8 cellular contexts compared by ENCODE assay signal in the genomic region with DNA sequence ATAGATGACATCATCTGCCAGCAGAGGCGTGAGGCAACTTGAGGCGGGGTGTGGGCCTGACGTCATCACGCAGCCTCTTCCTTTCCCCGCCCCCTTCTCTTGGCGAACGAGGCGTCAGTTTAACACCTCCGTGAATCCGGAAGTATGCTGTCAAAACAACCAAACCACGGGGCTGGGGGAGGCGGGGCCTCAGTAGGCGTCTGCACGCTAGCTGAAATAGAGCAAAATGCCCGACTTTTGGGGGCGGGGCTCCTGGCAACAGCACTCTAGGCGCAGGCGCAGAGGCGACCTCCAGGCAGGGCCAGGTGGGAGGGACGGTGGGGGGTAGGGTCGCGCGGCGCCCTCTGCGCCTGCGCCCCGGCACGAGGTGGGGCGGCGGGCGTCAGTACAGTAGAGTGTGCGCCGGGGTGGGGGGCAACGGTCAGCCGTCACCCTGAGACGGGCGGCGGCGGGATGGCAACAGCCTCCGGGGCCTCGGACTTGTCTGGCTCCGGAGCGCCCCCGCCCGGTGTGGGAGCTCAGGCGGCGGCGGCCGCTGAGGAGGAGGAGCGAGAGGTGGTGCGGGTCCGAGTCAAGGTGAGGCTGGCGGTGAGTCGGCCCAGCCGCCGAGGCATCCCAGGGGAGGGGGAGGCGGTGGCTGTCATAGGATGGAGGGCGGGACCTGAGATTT. TPM values are rescaled to one million over a fixed set of nuclear protein-coding genes. Genes with fewer than 3 reads are reported as not detected.
A peak's percentile ranks its signal among the peaks of the same experiment; 100 is the strongest.
DNase-seq lines count a peak whose midpoint lies in the region; ATAC-seq, FAIRE-seq and TF ChIP-seq lines count a peak whose summit lies in the region.

A gene with protein sequence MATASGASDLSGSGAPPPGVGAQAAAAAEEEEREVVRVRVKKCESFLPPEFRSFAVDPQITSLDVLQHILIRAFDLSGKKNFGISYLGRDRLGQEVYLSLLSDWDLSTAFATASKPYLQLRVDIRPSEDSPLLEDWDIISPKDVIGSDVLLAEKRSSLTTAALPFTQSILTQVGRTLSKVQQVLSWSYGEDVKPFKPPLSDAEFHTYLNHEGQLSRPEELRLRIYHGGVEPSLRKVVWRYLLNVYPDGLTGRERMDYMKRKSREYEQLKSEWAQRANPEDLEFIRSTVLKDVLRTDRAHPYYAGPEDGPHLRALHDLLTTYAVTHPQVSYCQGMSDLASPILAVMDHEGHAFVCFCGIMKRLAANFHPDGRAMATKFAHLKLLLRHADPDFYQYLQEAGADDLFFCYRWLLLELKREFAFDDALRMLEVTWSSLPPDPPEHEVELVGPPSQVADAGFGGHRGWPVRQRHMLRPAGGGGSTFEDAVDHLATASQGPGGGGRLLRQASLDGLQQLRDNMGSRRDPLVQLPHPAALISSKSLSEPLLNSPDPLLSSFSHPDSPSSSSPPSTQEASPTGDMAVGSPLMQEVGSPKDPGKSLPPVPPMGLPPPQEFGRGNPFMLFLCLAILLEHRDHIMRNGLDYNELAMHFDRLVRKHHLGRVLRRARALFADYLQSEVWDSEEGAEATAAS (plus strand): TSS at position 370 of the 670 bp plus-strand sequence. CDS start 84 bp downstream, at position 454.

- H3K36me3 ChIP-seq in left ventricle myocardium inferior (peaks cover 9% of the 10 kb centered on the region), prostate gland (no peaks in the 10 kb centered on the region), urinary bladder (ENCODE audit: insufficient read depth) (no peaks in the 10 kb centered on the region)

- no peaks in the 10 kb centered on the region for H3K27me3 ChIP-seq in left ventricle myocardium inferior (ENCODE audit: low read depth)
- no peaks in the 10 kb centered on the region for H3K27me3 ChIP-seq in prostate gland (replicated peaks; ENCODE audit: insufficient read depth)

- H3K9me3 ChIP-seq in T-helper 17 cell (ENCODE audit: control insufficient read depth, low read length, poor library complexity, severe bottlenecking) (no peaks in the 10 kb centered on the region), left ventricle myocardium inferior (replicated peaks) (no peaks in the 10 kb centered on the region), prostate gland (no peaks in the 10 kb centered on the region)

- H3K4me1 ChIP-seq in left ventricle myocardium inferior (peaks cover 11% of the 10 kb centered on the region), prostate gland (replicated peaks) (no peaks in the 10 kb centered on the region), urinary bladder (ENCODE audit: insufficient read depth) (no peaks in the 10 kb centered on the region)

- peak; percentile 69 for DNase-seq in GM12892 (ENCODE audit: insufficient read length)
- DNase-seq in NCI-H1694 (lab: John Stamatoyannopoulos, UW) = peak; percentile 96
- DNase-seq in T-helper 17 cell = peak; percentile 89 to 95 (median 93)
- peak; percentile 96 for DNase-seq in left ventricle myocardium inferior
- DNase-seq in prostate gland (ENCODE audit: low spot score) = peak; percentile 92

- no peaks in the 10 kb centered on the region for H3K27me3 Mint-ChIP-seq in T-helper 17 cell

- H3K4me3 ChIP-seq in left ventricle myocardium inferior (peak within 1 kb of the TSS; percentile 79), prostate gland (peak within 1 kb of the TSS; percentile 51 to 59), urinary bladder (ENCODE audit: low read depth, low read length) (peak within 1 kb of the TSS; percentile 60)

- FAIRE-seq in GM12892 (lab: Jason Lieb, UNC) = peak; percentile 92

- H3K4me3 Mint-ChIP-seq in T-helper 17 cell = peak within 1 kb of the TSS; percentile 89

- H3K27ac Mint-ChIP-seq in T-helper 17 cell = peak within 1 kb of the TSS; percentile 86

- under 1% methylated on average over 41 of the region's 58 CpGs for WGBS in prostate gland
- WGBS in urinary bladder = under 1% methylated on average over 58 of the region's 58 CpGs

- peaks cover 16% of the 10 kb centered on the region for H3K4me1 Mint-ChIP-seq in T-helper 17 cell

- peak; percentile 52 for TF ChIP-seq CTCF in left ventricle myocardium inferior (IDR thresholded peaks at IDR 0.05; ENCODE audit: borderline replicate concordance)
- TF ChIP-seq CTCF in prostate gland (IDR thresholded peaks at IDR 0.05) = peak in 3 of 4 experiments; percentile 10 to 39 (median 29)

- ATAC-seq in HG02870 (IDR thresholded peaks at IDR 0.05; ENCODE audit: unreplicated experiment) (peak; percentile 79), T-helper 17 cell (peak; percentile 89)

- H3K27ac ChIP-seq in angular gyrus (ENCODE audit: low read depth, low read length) (peak within 1 kb of the TSS; percentile 90), left ventricle myocardium inferior (replicated peaks) (peak within 1 kb of the TSS; percentile 91), prostate gland (peak within 1 kb of the TSS; percentile 85), urinary bladder (ENCODE audit: low read depth) (peak within 1 kb of the TSS; percentile 85)

- TF ChIP-seq POLR2A in GM12892 (IDR thresholded peaks at IDR 0.05; ENCODE audit: low read depth, low read length) (peak; percentile 30; the same call in 1 of the 2 replicates), prostate gland (IDR thresholded peaks at IDR 0.05) (peak; percentile 62)

- intact Hi-C loops in left ventricle myocardium inferior (cut with micrococcal nuclease) (no loop called here), prostate gland (cut with DNase I) (loop anchor here (10.0 kb wide), 1 partner anchor 55 kb away; a partner anchor contains a TSS)

- H3K36me3 Mint-ChIP-seq in T-helper 17 cell (ENCODE audit: low read depth) = no peaks in the 10 kb centered on the region

RNA-seq across cellular contexts. Expression of the gene that starts here (rescaled TPM):
- polyA plus RNA-seq in GM12892 (2012; ENCODE audit: missing spikeins) = 7.4 TPM
- total RNA-seq in T-helper 17 cell (10 to 100 TPM; 23.2 to 31.3 TPM), left ventricle myocardium inferior (14.5 TPM), prostate gland (10 to 100 TPM in 1 of 2 donors, 1 to 10 TPM in 1; 8.9 to 21.9 TPM), urinary bladder (3.7 TPM)
- polyA plus RNA-seq in urinary bladder = 14.7 TPM

Comparison
In these comparisons a context has a peak if more than half of its experiments do, and no peak if none do; other contexts are left out.
1. Peak in every context shown above with its lines: DNase-seq, ATAC-seq, H3K4me3 ChIP-seq and H3K27ac ChIP-seq.